In the genomic region with DNA sequence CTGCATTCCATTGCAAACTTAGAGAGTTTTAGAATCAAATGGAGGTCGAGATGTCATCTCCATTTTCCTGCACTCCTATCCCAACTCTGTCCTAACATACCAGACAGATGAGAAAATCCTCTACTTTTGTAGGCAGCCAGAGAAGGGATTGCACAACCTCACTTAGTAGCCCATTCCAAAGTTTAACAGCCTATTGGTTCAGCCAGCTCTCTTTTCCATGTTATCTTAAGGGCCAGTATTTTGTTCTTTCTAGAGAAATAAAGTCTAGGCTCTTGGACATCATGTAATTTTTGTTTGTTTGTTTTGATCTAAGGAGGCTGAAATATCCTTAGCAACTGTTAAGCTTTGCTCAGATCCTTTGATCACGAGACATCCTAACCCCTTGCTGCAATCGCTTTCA, we compare ENCODE assay signal across 13 cellular contexts.
A peak's percentile ranks its signal among the peaks of the same experiment; 100 is the strongest.
DNase-seq lines count a peak whose midpoint lies in the region; ATAC-seq and TF ChIP-seq lines count a peak whose summit lies in the region.
"Had no signal": no experiment of that assay in that cellular context is flagged by ENCODE, and none has a peak within 500 bp of the region (broad histone marks: within the 10 kb centered on the region; RNA-seq: fewer than 3 reads in every experiment).

No MANE protein-coding gene starts in this region.

- H3K4me1 Mint-ChIP-seq in GM23338 = peaks cover 40% of the 10 kb centered on the region

- H2AFZ ChIP-seq in GM23338 (no peak overlapping the region), MM.1S (ENCODE audit: low read length) (no peak overlapping the region)

- H3K9me3 Mint-ChIP-seq in GM23338 = peaks cover 8% of the 10 kb centered on the region

- H3K27ac ChIP-seq in GM23338 (ENCODE audit: low read depth) = no peak overlapping the region
- H3K27ac ChIP-seq in right atrium auricular region = peak overlapping the region; percentile 35 to 60
- H3K27ac ChIP-seq in gastrocnemius medialis = peak overlapping the region in 1 of 4 donors; percentile 0
- no peak overlapping the region for H3K27ac ChIP-seq in MM.1S (ENCODE audit: low read length)
- H3K27ac ChIP-seq: neutrophil had no signal

- intact Hi-C loops in gastrocnemius medialis (cut with DNase I; ENCODE audit: low total_unique reads) = loop anchor here (10.0 kb wide), 1 partner anchor 122 kb away; no protein-coding TSS in a partner anchor

- H3K4me3 ChIP-seq in GM23338 (no peak overlapping the region), astrocyte of the spinal cord (ENCODE audit: low read depth, low read length) (no peak overlapping the region), right atrium auricular region (no peak overlapping the region), gastrocnemius medialis (no peak overlapping the region), MM.1S (ENCODE audit: low read length) (no peak overlapping the region)

- no peaks in the 10 kb centered on the region for H3K27me3 ChIP-seq in GM23338 (ENCODE audit: insufficient read depth)
- H3K27me3 ChIP-seq in right atrium auricular region = no peaks in the 10 kb centered on the region
- H3K27me3 ChIP-seq in gastrocnemius medialis = no peaks in the 10 kb centered on the region
- no peaks in the 10 kb centered on the region for H3K27me3 ChIP-seq in MM.1S (replicated peaks; ENCODE audit: insufficient read depth, low read length)
- H3K27me3 ChIP-seq: neutrophil had no signal

- H3K4me1 ChIP-seq in GM23338 (ENCODE audit: insufficient read depth) (peaks cover 36% of the 10 kb centered on the region), right atrium auricular region (peaks cover 0 to 9% of the 10 kb centered on the region in 2 donors), gastrocnemius medialis (no peaks in the 10 kb centered on the region), MM.1S (ENCODE audit: low read length) (no peaks in the 10 kb centered on the region)

- peaks cover 2% of the 10 kb centered on the region for H3K27me3 Mint-ChIP-seq in GM23338 (ENCODE audit: insufficient read depth, low read depth, poor library complexity)

- H3K9me2 ChIP-seq in GM23338 (ENCODE audit: insufficient read depth) (no peaks in the 10 kb centered on the region), MM.1S (replicated peaks; ENCODE audit: insufficient read depth, low read length) (no peaks in the 10 kb centered on the region)

- H3K9me3 ChIP-seq in right atrium auricular region (no peaks in the 10 kb centered on the region), gastrocnemius medialis (no peaks in the 10 kb centered on the region), MM.1S (replicated peaks; ENCODE audit: insufficient read depth, low read length) (no peaks in the 10 kb centered on the region)
- H3K9me3 ChIP-seq: neutrophil had no signal

- H3K4me3 Mint-ChIP-seq in GM23338 = no peak overlapping the region
- H3K4me3 Mint-ChIP-seq: activated naive CD8-positive, alpha-beta T cell had no signal

- H4K20me1 ChIP-seq in GM23338 (replicated peaks; ENCODE audit: insufficient read depth) = no peaks in the 10 kb centered on the region
- H4K20me1 ChIP-seq in MM.1S (ENCODE audit: insufficient read depth, low read length) = no peaks in the 10 kb centered on the region

- H3K4me2 ChIP-seq in GM23338 (no peak overlapping the region), MM.1S (ENCODE audit: low read depth, low read length) (no peak overlapping the region)

- in situ Hi-C loops in astrocyte of the spinal cord (cut with HindIII; ENCODE audit: low sequenced_read_pairs) = no loop called here
- in situ Hi-C loops in gastrocnemius medialis (cut with MboI; ENCODE audit: low sequenced_read_pairs in 4 of 4) = no loop called here

- ATAC-seq in GM23338 (no peak), gastrocnemius medialis (peak; percentile 87 to 91), HG03045 (IDR thresholded peaks at IDR 0.05; ENCODE audit: unreplicated experiment) (no peak), GM19023 (IDR thresholded peaks at IDR 0.05; ENCODE audit: unreplicated experiment) (no peak)
- ATAC-seq: HCT116 had no signal

- TF ChIP-seq CTCF in GM23338 (conservative IDR thresholded peaks at IDR 0.05; ENCODE audit: low read depth in 2 of 2) (no peak), astrocyte of the spinal cord (IDR thresholded peaks at IDR 0.05; ENCODE audit: low read depth, low read length) (no peak), right atrium auricular region (IDR thresholded peaks at IDR 0.05) (no peak), gastrocnemius medialis (IDR thresholded peaks at IDR 0.05 in 4 of 5, conservative IDR thresholded peaks at IDR 0.05 in 1 of 5) (no peak), MM.1S (IDR thresholded peaks at IDR 0.05; ENCODE audit: low read length) (no peak)

- no peak overlapping the region for H3K27ac Mint-ChIP-seq in GM23338
- H3K27ac Mint-ChIP-seq: activated naive CD8-positive, alpha-beta T cell had no signal

- no peaks in the 10 kb centered on the region for H3F3A ChIP-seq in GM23338 (replicated peaks; ENCODE audit: low read depth)
- no peaks in the 10 kb centered on the region for H3F3A ChIP-seq in MM.1S (ENCODE audit: insufficient read depth, low read length)

- TF ChIP-seq POLR2A in gastrocnemius medialis (IDR thresholded peaks at IDR 0.05) = no peak

- peaks cover 13% of the 10 kb centered on the region for H3K36me3 Mint-ChIP-seq in GM23338 (ENCODE audit: low read depth)
- H3K36me3 Mint-ChIP-seq: activated naive CD8-positive, alpha-beta T cell had no signal

- DNase-seq in GM23338 (ENCODE audit: low spot score) = peak; percentile 3
- peak; percentile 73 for DNase-seq in astrocyte of the spinal cord (ENCODE audit: low read depth, low spot score)
- DNase-seq in right atrium auricular region (ENCODE audit: low spot score) = no peak
- no peak for DNase-seq in gastrocnemius medialis
- no peak for DNase-seq in MM.1S
- DNase-seq in DMS153 (lab: John Stamatoyannopoulos, UW) = no peak
- DNase-seq: DMS53, SHP77 had no signal

- H3K79me2 ChIP-seq in GM23338 (replicated peaks; ENCODE audit: insufficient read depth) (no peaks in the 10 kb centered on the region), MM.1S (ENCODE audit: low read length) (no peaks in the 10 kb centered on the region)

- H3K36me3 ChIP-seq in GM23338 (ENCODE audit: insufficient read depth) (no peaks in the 10 kb centered on the region), right atrium auricular region (no peaks in the 10 kb centered on the region), gastrocnemius medialis (no peaks in the 10 kb centered on the region), MM.1S (replicated peaks; ENCODE audit: insufficient read depth, low read length) (no peaks in the 10 kb centered on the region)
- H3K36me3 ChIP-seq: neutrophil had no signal

- no peak overlapping the region for H3K9ac ChIP-seq in MM.1S (ENCODE audit: low read length)

TF ChIP-seq in GM23338, 12 proteins besides CTCF, POLR2A, EP300 and RAD21 (continues in another document):
- TF ChIP-seq JUNB (IDR thresholded peaks at IDR 0.05; ENCODE audit: unreplicated experiment) = no peak
- no peak for TF ChIP-seq CREB1 (CRISPR knock-in tag; IDR thresholded peaks at IDR 0.05; ENCODE audit: low read depth)
- TF ChIP-seq NANOG (IDR thresholded peaks at IDR 0.05; ENCODE audit: borderline replicate concordance) = no peak
- TF ChIP-seq ZNF331 (CRISPR knock-in tag; IDR thresholded peaks at IDR 0.05; ENCODE audit: low read depth) = no peak
- TF ChIP-seq EZH2phosphoT487 (IDR thresholded peaks at IDR 0.05; ENCODE audit: unreplicated experiment) = no peak
- TF ChIP-seq EZH2 (IDR thresholded peaks at IDR 0.05; ENCODE audit: low read depth, unreplicated experiment) = no peak
- no peak for TF ChIP-seq STAT1 (IDR thresholded peaks at IDR 0.05; ENCODE audit: unreplicated experiment)

Comparison
In these comparisons a context has a peak if more than half of its experiments do, and no peak if none do; other contexts are left out.
1. ATAC-seq: peak in gastrocnemius medialis (2 of 2); none in GM23338 (single experiment), HG03045 (single experiment) and GM19023 (single experiment).
2. DNase-seq: peak in GM23338 (single experiment) and astrocyte of the spinal cord (single experiment); none in right atrium auricular region (single experiment), gastrocnemius medialis (0 of 2), MM.1S (single experiment) and DMS153 (single experiment).
3. H3K27ac ChIP-seq: peak in right atrium auricular region (2 of 2); none in GM23338 (single experiment) and MM.1S (single experiment).